Comparison of ENCODE assay signal across 1 cellular context in genomic region chr14:104593710-104594121, GRCh38.
TF ChIP-seq lines count a peak whose summit lies in the region.

No MANE protein-coding gene starts in this region.

TF ChIP-seq in SK-N-SH, 30 proteins besides CTCF, POLR2A, EP300 and RAD21 (continued from another document):
- TF ChIP-seq IRF3 (IDR thresholded peaks at IDR 0.05; ENCODE audit: low read depth, low read length) (no peak), SMC3 (IDR thresholded peaks at IDR 0.05; ENCODE audit: low read depth, low read length) (no peak), GABPA (IDR thresholded peaks at IDR 0.05; ENCODE audit: low read depth) (no peak)
